ENCODE assay signal across 10 cellular contexts in genomic region chr2:37586663-37587409, GRCh38.
DNase-seq lines count a peak whose midpoint lies in the region; ATAC-seq and TF ChIP-seq lines count a peak whose summit lies in the region.
"Had no signal": no experiment of that assay in that cellular context is flagged by ENCODE, and none has a peak within 500 bp of the region (broad histone marks: within the 10 kb centered on the region; RNA-seq: fewer than 3 reads in every experiment).

No MANE protein-coding gene starts in this region.

- H3K4me3 ChIP-seq in mesenchymal stem cell (ENCODE audit: insufficient read depth in 1 of 2, low read depth in 1 of 2, low read length in 2 of 2) (no peak overlapping the region), uterus (no peak overlapping the region)

- no peak for ATAC-seq in activated naive CD8-positive, alpha-beta T cell treated with anti-CD3 and anti-CD28 coated beads, Interleukin-2, amount 10 ng/mL, durations not matched to agents 7 days and 5 days (ENCODE audit: low read depth)
- no peak for ATAC-seq in HG03175 (IDR thresholded peaks at IDR 0.05; ENCODE audit: unreplicated experiment)

- intact Hi-C loops in activated naive CD4-positive, alpha-beta T cell treated with anti-CD3 and anti-CD28 coated beads for 36 hours (cut with micrococcal nuclease): loop anchor here (1.0 to 5.0 kb wide), 12 partner anchors 16 to 1065 kb away; partner anchors contain the start of genes CDC42EP3, CEBPZ and NDUFAF7
- intact Hi-C loops in uterus (cut with DNase I; ENCODE audit: low total_unique reads): no loop called here

- no peak overlapping the region for H2AK5ac ChIP-seq in mesenchymal stem cell (ENCODE audit: low read length, severe bottlenecking)

- H3K9ac ChIP-seq in mesenchymal stem cell (ENCODE audit: low read length): peak overlapping the region; percentile 41

- no peak for DNase-seq in activated naive CD4-positive, alpha-beta T cell treated with anti-CD3 and anti-CD28 coated beads for 36 hours
- no peak for DNase-seq in activated naive CD4-positive, alpha-beta T cell (lab: John Stamatoyannopoulos, UW)
- DNase-seq in activated naive CD8-positive, alpha-beta T cell treated with anti-CD3 and anti-CD28 coated beads, Interleukin-2, amount 10 ng/mL, durations not matched to agents 7 days and 5 days: no peak
- DNase-seq in mesenchymal stem cell: no peak
- DNase-seq in uterus: no peak
- DNase-seq in cerebellum (ENCODE audit: low spot score): no peak
- no peak for DNase-seq in NCI-H146 treated with DMSO at 0.1 percent for 48 hours (lab: John Stamatoyannopoulos, UW; ENCODE audit: unreplicated experiment)
- DNase-seq: BE2C, NCI-H446 treated with DMSO at 0.1 percent for 48 hours had no signal

- peak overlapping the region; percentile 1 for H2BK5ac ChIP-seq in mesenchymal stem cell (ENCODE audit: low read depth, low read length, poor library complexity, severe bottlenecking)

- H3K4me1 ChIP-seq in mesenchymal stem cell (ENCODE audit: control insufficient read depth, insufficient read depth, low read depth, low read length) (peaks cover 11% of the 10 kb centered on the region), uterus (peaks cover 7 to 21% of the 10 kb centered on the region in 2 donors)

- CTCF ChIA-PET in activated naive CD4-positive, alpha-beta T cell treated with anti-CD3 and anti-CD28 coated beads for 36 hours (lab: Charles Lee): interaction anchor here (0.6 to 1.7 kb wide), 3 partner anchors 16 to 421 kb away, joined by 3 to 6 read pairs (median 4); no protein-coding TSS in a partner anchor

- H2AFZ ChIP-seq in mesenchymal stem cell (ENCODE audit: low read depth, low read length): no peak overlapping the region

- no peaks in the 10 kb centered on the region for H3K9me3 ChIP-seq in mesenchymal stem cell (ENCODE audit: control insufficient read depth, low read length)
- no peaks in the 10 kb centered on the region for H3K9me3 ChIP-seq in uterus
- H3K9me3 ChIP-seq: BE2C had no signal

- POLR2A ChIA-PET in activated naive CD8-positive, alpha-beta T cell treated with anti-CD3 and anti-CD28 coated beads, Interleukin-2, amount 10 ng/mL, durations not matched to agents 7 days and 5 days (lab: Charles Lee): interaction anchor here (1.0 to 2.0 kb wide), 3 partner anchors 13 to 39 kb away, joined by 3 to 11 read pairs (median 8); no protein-coding TSS in a partner anchor

- peak overlapping the region; percentile 67 for H3K27ac Mint-ChIP-seq in activated naive CD4-positive, alpha-beta T cell treated with anti-CD3 and anti-CD28 coated beads for 36 hours
- H3K27ac Mint-ChIP-seq in activated naive CD8-positive, alpha-beta T cell treated with anti-CD3 and anti-CD28 coated beads, Interleukin-2, amount 10 ng/mL, durations not matched to agents 7 days and 5 days: peak overlapping the region; percentile 72

- H3K79me1 ChIP-seq in mesenchymal stem cell (replicated peaks; ENCODE audit: low read length, poor library complexity, severe bottlenecking): no peaks in the 10 kb centered on the region

- H3K27me3 ChIP-seq in mesenchymal stem cell (ENCODE audit: control insufficient read depth in 1 of 2, insufficient read depth in 1 of 2, low read length in 2 of 2): no peaks in the 10 kb centered on the region
- H3K27me3 ChIP-seq in uterus: no peaks in the 10 kb centered on the region
- H3K27me3 ChIP-seq: BE2C had no signal

- H3K27ac ChIP-seq in mesenchymal stem cell (ENCODE audit: low read length, poor library complexity, severe bottlenecking) (peak overlapping the region; percentile 92), uterus (peak overlapping the region; percentile 72 to 78)

- H2BK15ac ChIP-seq in mesenchymal stem cell (ENCODE audit: low read depth, poor library complexity, severe bottlenecking): no peak overlapping the region

- H3K4me3 Mint-ChIP-seq in activated naive CD4-positive, alpha-beta T cell treated with anti-CD3 and anti-CD28 coated beads for 36 hours: peak overlapping the region; percentile 25
- H3K4me3 Mint-ChIP-seq in activated naive CD8-positive, alpha-beta T cell treated with anti-CD3 and anti-CD28 coated beads, Interleukin-2, amount 10 ng/mL, durations not matched to agents 7 days and 5 days: peak overlapping the region; percentile 33

- WGBS in mesenchymal stem cell: 67% methylated on average over 3 of the region's 3 CpGs

- no peaks in the 10 kb centered on the region for H3K36me3 ChIP-seq in mesenchymal stem cell (ENCODE audit: control insufficient read depth in 1 of 2, insufficient read depth in 2 of 2, low read depth in 1 of 2, low read length in 2 of 2)
- no peaks in the 10 kb centered on the region for H3K36me3 ChIP-seq in uterus
- H3K36me3 ChIP-seq: BE2C had no signal

- H3K4me2 ChIP-seq in mesenchymal stem cell (ENCODE audit: low read length, poor library complexity, severe bottlenecking): no peak overlapping the region

- H3K4me1 Mint-ChIP-seq in activated naive CD4-positive, alpha-beta T cell treated with anti-CD3 and anti-CD28 coated beads for 36 hours (ENCODE audit: low read depth): peaks cover 73% of the 10 kb centered on the region
- H3K4me1 Mint-ChIP-seq in activated naive CD8-positive, alpha-beta T cell treated with anti-CD3 and anti-CD28 coated beads, Interleukin-2, amount 10 ng/mL, durations not matched to agents 7 days and 5 days: peaks cover 66% of the 10 kb centered on the region

- no peak for TF ChIP-seq CTCF in uterus (IDR thresholded peaks at IDR 0.05)

- H2BK120ac ChIP-seq in mesenchymal stem cell (ENCODE audit: low read depth, low read length): peak overlapping the region; percentile 56

- H3K36me3 Mint-ChIP-seq in activated naive CD4-positive, alpha-beta T cell treated with anti-CD3 and anti-CD28 coated beads for 36 hours (ENCODE audit: low read depth): no peaks in the 10 kb centered on the region
- peaks cover 4% of the 10 kb centered on the region for H3K36me3 Mint-ChIP-seq in activated naive CD8-positive, alpha-beta T cell treated with anti-CD3 and anti-CD28 coated beads, Interleukin-2, amount 10 ng/mL, durations not matched to agents 7 days and 5 days

- H3K9me3 Mint-ChIP-seq in activated naive CD4-positive, alpha-beta T cell treated with anti-CD3 and anti-CD28 coated beads for 36 hours: no peaks in the 10 kb centered on the region
- no peaks in the 10 kb centered on the region for H3K9me3 Mint-ChIP-seq in activated naive CD8-positive, alpha-beta T cell treated with anti-CD3 and anti-CD28 coated beads, Interleukin-2, amount 10 ng/mL, durations not matched to agents 7 days and 5 days

- no peak overlapping the region for H3K23ac ChIP-seq in mesenchymal stem cell (ENCODE audit: low read length in 2 of 2)

- H3K4ac ChIP-seq in mesenchymal stem cell (ENCODE audit: low read depth in 1 of 2, low read length in 2 of 2): no peak overlapping the region

- no peak for TF ChIP-seq POLR2A in uterus (IDR thresholded peaks at IDR 0.05)

- H4K8ac ChIP-seq in mesenchymal stem cell (ENCODE audit: low read length): no peak overlapping the region

- peak overlapping the region in 1 of 2 experiments; percentile 40 for H3K18ac ChIP-seq in mesenchymal stem cell (ENCODE audit: low read depth in 1 of 2, low read length in 2 of 2)

- H4K91ac ChIP-seq in mesenchymal stem cell (ENCODE audit: low read length): no peak overlapping the region

- peak overlapping the region in 1 of 2 experiments; percentile 7 for H2BK12ac ChIP-seq in mesenchymal stem cell (ENCODE audit: low read length in 2 of 2)

- H3K14ac ChIP-seq in mesenchymal stem cell (ENCODE audit: low read length in 2 of 2): no peak overlapping the region

- H3K27me3 Mint-ChIP-seq in activated naive CD4-positive, alpha-beta T cell treated with anti-CD3 and anti-CD28 coated beads for 36 hours (ENCODE audit: low read depth): no peaks in the 10 kb centered on the region
- no peaks in the 10 kb centered on the region for H3K27me3 Mint-ChIP-seq in activated naive CD8-positive, alpha-beta T cell treated with anti-CD3 and anti-CD28 coated beads, Interleukin-2, amount 10 ng/mL, durations not matched to agents 7 days and 5 days
